ENCODE assay signal across 7 cellular contexts in the genomic region with DNA sequence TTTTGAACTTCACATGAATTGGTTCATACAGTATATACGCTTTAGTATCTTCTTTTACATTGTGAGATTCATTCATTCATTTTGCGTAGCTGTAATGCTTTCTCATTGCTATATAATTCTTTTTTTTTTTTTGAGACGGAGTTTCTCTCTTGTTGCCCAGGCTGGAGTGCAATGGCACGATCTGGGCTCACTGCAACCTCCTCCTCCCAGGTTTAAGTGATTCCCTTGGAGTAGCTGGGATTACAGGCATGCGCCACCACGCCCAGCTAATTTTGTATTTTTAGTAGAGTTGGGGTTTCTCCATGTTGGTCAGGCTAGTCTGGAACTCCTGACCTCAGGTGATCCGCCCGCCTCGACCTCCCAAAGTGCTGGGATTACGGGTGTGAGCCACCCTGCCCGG. TPM values are rescaled to one million over a fixed set of nuclear protein-coding genes. Genes with fewer than 3 reads are reported as not detected.
DNase-seq lines count a peak whose midpoint lies in the region; ATAC-seq and TF ChIP-seq lines count a peak whose summit lies in the region.
"Not testable (repeated sequence)": the region's sequence is repeated elsewhere in the genome, so short reads cannot be mapped to it uniquely, and the experiment has no call there.

No MANE protein-coding gene starts in this region.

- peak overlapping the region; percentile 77 for H3K27ac Mint-ChIP-seq in activated CD4-positive, alpha-beta T cell treated with anti-CD3 and anti-CD28 coated beads, Interleukin-2, amount 10 ng/mL, durations not matched to agents 7 days and 5 days

- peak overlapping the region; percentile 96 for H3K4me2 ChIP-seq in parathyroid adenoma (ENCODE audit: low read length)

- peak overlapping the region in 1 of 4 donors; percentile 80 for H3K27ac ChIP-seq in esophagus muscularis mucosa (replicated peaks in 1 of 4)
- not testable (repeated sequence) for H3K27ac ChIP-seq in right lobe of liver, parathyroid adenoma

- intact Hi-C loops in esophagus muscularis mucosa (cut with DNase I); right lobe of liver (cut with DNase I): not testable (repeated sequence)

- not testable (repeated sequence) for H2AFZ ChIP-seq in parathyroid adenoma

- in situ Hi-C loops in astrocyte of the cerebellum (cut with HindIII; ENCODE audit: low sequenced_read_pairs): loop anchor here (25.0 kb wide), 1 partner anchor 187 kb away; no protein-coding TSS in a partner anchor

- CTCF ChIA-PET in activated CD4-positive, alpha-beta T cell treated with anti-CD3 and anti-CD28 coated beads, Interleukin-2, amount 10 ng/mL, durations not matched to agents 7 days and 5 days (lab: Charles Lee): interaction anchor here (1.0 to 1.6 kb wide), 2 partner anchors 13 to 20 kb away, joined by 3 to 5 read pairs; no protein-coding TSS in a partner anchor

- peak overlapping the region; percentile 95 for H3K4me3 Mint-ChIP-seq in activated CD4-positive, alpha-beta T cell treated with anti-CD3 and anti-CD28 coated beads, Interleukin-2, amount 10 ng/mL, durations not matched to agents 7 days and 5 days

- TF ChIP-seq EP300 in esophagus muscularis mucosa (IDR thresholded peaks at IDR 0.05): not testable (repeated sequence)

- not testable (repeated sequence) for TF ChIP-seq CTCF in GM12865 (IDR thresholded peaks at IDR 0.05; ENCODE audit: insufficient read depth, low read depth, low read length, missing control alignments); NB4 (IDR thresholded peaks at IDR 0.05; ENCODE audit: low read depth, low read length); astrocyte of the cerebellum (IDR thresholded peaks at IDR 0.05; ENCODE audit: low read depth, low read length, missing control alignments); esophagus muscularis mucosa (IDR thresholded peaks at IDR 0.05); right lobe of liver (IDR thresholded peaks at IDR 0.05); parathyroid adenoma (IDR thresholded peaks at IDR 0.05)

- TF ChIP-seq POLR2A in NB4 (IDR thresholded peaks at IDR 0.05; ENCODE audit: extremely low read depth, insufficient read length); esophagus muscularis mucosa (IDR thresholded peaks at IDR 0.05; ENCODE audit: low read depth); right lobe of liver (IDR thresholded peaks at IDR 0.05): not testable (repeated sequence)

- peaks cover 50% of the 10 kb centered on the region for H3K4me1 Mint-ChIP-seq in activated CD4-positive, alpha-beta T cell treated with anti-CD3 and anti-CD28 coated beads, Interleukin-2, amount 10 ng/mL, durations not matched to agents 7 days and 5 days

- H3K36me3 Mint-ChIP-seq in activated CD4-positive, alpha-beta T cell treated with anti-CD3 and anti-CD28 coated beads, Interleukin-2, amount 10 ng/mL, durations not matched to agents 7 days and 5 days (ENCODE audit: low read depth): not testable (repeated sequence)

- POLR2A ChIA-PET in activated CD4-positive, alpha-beta T cell treated with anti-CD3 and anti-CD28 coated beads, Interleukin-2, amount 10 ng/mL, durations not matched to agents 7 days and 5 days (lab: Charles Lee): interaction anchor here (0.7 kb wide), 1 partner anchor 240 kb away, joined by 6 read pairs; no protein-coding TSS in a partner anchor

- H3K27me3 ChIP-seq in esophagus muscularis mucosa; right lobe of liver; parathyroid adenoma (ENCODE audit: control insufficient read depth, insufficient read depth, low read length): not testable (repeated sequence)

- not testable (repeated sequence) for H3K9me3 Mint-ChIP-seq in activated CD4-positive, alpha-beta T cell treated with anti-CD3 and anti-CD28 coated beads, Interleukin-2, amount 10 ng/mL, durations not matched to agents 7 days and 5 days

- H3K4me3 ChIP-seq in GM12865 (ENCODE audit: low read depth, low read length): peak overlapping the region; percentile 77
- peak overlapping the region; percentile 83 for H3K4me3 ChIP-seq in NB4 (ENCODE audit: low read depth, low read length)
- peak overlapping the region; percentile 98 for H3K4me3 ChIP-seq in astrocyte of the cerebellum (ENCODE audit: low read depth, low read length)
- H3K4me3 ChIP-seq in esophagus muscularis mucosa: peak overlapping the region in 3 of 4 donors; percentile 61 to 74 (median 74)
- peak overlapping the region in 2 of 3 donors; percentile 62 to 85 for H3K4me3 ChIP-seq in right lobe of liver
- H3K4me3 ChIP-seq in parathyroid adenoma (ENCODE audit: low read depth, low read length): peak overlapping the region; percentile 98

- not testable (repeated sequence) for H3K36me3 ChIP-seq in esophagus muscularis mucosa; right lobe of liver; parathyroid adenoma (ENCODE audit: control insufficient read depth, insufficient read depth, low read length)

- H3K9me3 ChIP-seq in esophagus muscularis mucosa; right lobe of liver; parathyroid adenoma (ENCODE audit: control insufficient read depth, low read length): not testable (repeated sequence)

- not testable (repeated sequence) for H3K27me3 Mint-ChIP-seq in activated CD4-positive, alpha-beta T cell treated with anti-CD3 and anti-CD28 coated beads, Interleukin-2, amount 10 ng/mL, durations not matched to agents 7 days and 5 days

- H3K4me1 ChIP-seq in esophagus muscularis mucosa: peaks cover 39 to 51% (median 42%) of the 10 kb centered on the region in 4 donors
- peaks cover 0 to 19% (median 0%) of the 10 kb centered on the region in 4 donors for H3K4me1 ChIP-seq in right lobe of liver
- H3K4me1 ChIP-seq in parathyroid adenoma: not testable (repeated sequence)

- H3K79me2 ChIP-seq in parathyroid adenoma: not testable (repeated sequence)

- 82% methylated on average over 11 of the region's 11 CpGs for WGBS in esophagus muscularis mucosa
- WGBS in right lobe of liver (ENCODE audit: insufficient coverage, low coverage, low lambda C conversion rate, missing lambda C conversion rate): 91% methylated on average over 5 of the region's 11 CpGs

- H3K9ac ChIP-seq in parathyroid adenoma: not testable (repeated sequence)

- not testable (repeated sequence) for DNase-seq in GM12865 (ENCODE audit: low read depth); NB4 (ENCODE audit: low read depth); activated CD4-positive, alpha-beta T cell treated with anti-CD3 and anti-CD28 coated beads, Interleukin-2, amount 10 ng/mL, durations not matched to agents 7 days and 5 days; astrocyte of the cerebellum (ENCODE audit: low read depth); esophagus muscularis mucosa (ENCODE audit: extremely low spot score); right lobe of liver

- not testable (repeated sequence) for ATAC-seq in right lobe of liver

RNA-seq across cellular contexts. Expression of a gene that starts 1.3 kb away (rescaled TPM):
- total RNA-seq in activated CD4-positive, alpha-beta T cell treated with anti-CD3 and anti-CD28 coated beads, Interleukin-2, amount 10 ng/mL, durations not matched to agents 7 days and 5 days: 10 to 100 TPM; 45.0 to 58.0 TPM
- total RNA-seq in esophagus muscularis mucosa: 10 to 100 TPM; 28.0 to 37.8 (median 32.4) TPM
- 10 to 100 TPM; 21.1 to 42.2 (median 24.1) TPM for total RNA-seq in right lobe of liver

RNA-seq across cellular contexts. Expression of a gene that starts 5.3 kb away (rescaled TPM):
- 100 to 1,000 TPM; 130 to 135 TPM for total RNA-seq in activated CD4-positive, alpha-beta T cell treated with anti-CD3 and anti-CD28 coated beads, Interleukin-2, amount 10 ng/mL, durations not matched to agents 7 days and 5 days
- total RNA-seq in esophagus muscularis mucosa (10 to 100 TPM; 53.5 to 68.1 (median 66.6) TPM), right lobe of liver (10 to 100 TPM; 48.9 to 56.9 (median 52.5) TPM)
